ENCODE assay signal across 26 cellular contexts in genomic region chr6:45903959-45904358, GRCh38.
"Had no signal": no experiment of that assay in that cellular context is flagged by ENCODE, and none has a peak within 500 bp of the region (broad histone marks: within the 10 kb centered on the region; RNA-seq: fewer than 3 reads in every experiment).

No MANE protein-coding gene starts in this region.

- FAIRE-seq: urothelium cell line had no signal

- DNase-seq: stimulated activated CD4-positive, alpha-beta T cell treated with anti-CD3 and anti-CD28 coated beads, Interleukin-2, amount 100 ng/mL, for 24 hours; stimulated activated CD4-positive, alpha-beta T cell treated with anti-CD3 and anti-CD28 coated beads, Interleukin-2, amount 100 ng/mL, for 48 hours; stimulated activated CD4-positive, alpha-beta T cell treated with anti-CD3 and anti-CD28 coated beads, Interleukin-4, amount 100 ng/mL, for 1 hour; stimulated activated CD4-positive, alpha-beta T cell treated with anti-CD3 and anti-CD28 coated beads, Interleukin-4, amount 100 ng/mL, for 24 hours; stimulated activated CD4-positive, alpha-beta T cell treated with anti-CD3 and anti-CD28 coated beads, Interleukin-4, amount 100 ng/mL, for 4 hours; stimulated activated CD8-positive, alpha-beta memory T cell treated with anti-CD3 and anti-CD28 coated beads, Interleukin-4, amount 100 ng/mL, for 48 hours; stimulated activated naive B cell treated with anti-CD40 and anti-IgM and Interleukin-4, amounts not matched to agents 10 μg/mL and 1 μg/mL and 100 μg/mL, for 72 hours; stimulated activated naive CD4-positive, alpha-beta T cell; stimulated activated naive CD8-positive, alpha-beta T cell treated with anti-CD3 and anti-CD28 coated beads, Interleukin-15, amount 100 ng/mL, for 72 hours; stimulated activated naive CD8-positive, alpha-beta T cell treated with anti-CD3 and anti-CD28 coated beads, Interleukin-15, Interleukin-2, amounts not matched to agents 100 U/mL and 50 U/mL, for 24 hours; stomach; testis; thyroid gland; tibial artery; transverse colon; trophoblast cell; upper lobe of left lung; upper lobe of right lung; uterus had no signal

- H3K9me3 ChIP-seq: stomach, suprapubic skin, testis, thoracic aorta, thyroid gland, tibial artery, tibial nerve, transverse colon, upper lobe of left lung, upper lobe of right lung, uterus, vagina had no signal

- ATAC-seq: stimulated activated effector memory CD8-positive, alpha-beta T cell treated with anti-CD3 and anti-CD28 coated beads, Interleukin-12 subunit alpha, Interleukin-12 subunit beta, amount 100 ng/mL, for 72 hours; stimulated activated memory B cell treated with anti-CD40 and anti-IgM and Interleukin-4, amounts not matched to agents 10 μg/mL and 1 μg/mL and 100 μg/mL, for 72 hours; stimulated activated naive B cell treated with anti-CD40 and anti-IgM and Interleukin-4, amounts not matched to agents 10 μg/mL and 1 μg/mL and 100 μg/mL, for 72 hours; stimulated activated naive CD8-positive, alpha-beta T cell treated with anti-CD3 and anti-CD28 coated beads, Interleukin-15, amount 100 ng/mL, for 72 hours; stimulated activated naive CD8-positive, alpha-beta T cell treated with anti-CD3 and anti-CD28 coated beads, Interleukin-15, Interleukin-2, amounts not matched to agents 100 U/mL and 50 U/mL, for 24 hours; upper lobe of right lung had no signal

- H3K4me3 ChIP-seq: stomach, suprapubic skin, testis, thoracic aorta, thyroid gland, tibial artery, tibial nerve, transverse colon, upper lobe of left lung, upper lobe of right lung, uterus, vagina had no signal

- H3K27me3 ChIP-seq: stomach, suprapubic skin, testis, thyroid gland, tibial artery, tibial nerve, transverse colon, upper lobe of left lung, upper lobe of right lung, uterus, vagina had no signal

- H3K4me1 ChIP-seq: stomach, testis, thyroid gland, transverse colon, upper lobe of left lung, upper lobe of right lung, uterus, vagina had no signal

- H3K27ac ChIP-seq: stomach, suprapubic skin, testis, thoracic aorta, thyroid gland, tibial artery, tibial nerve, transverse colon, upper lobe of left lung, upper lobe of right lung, uterus, vagina had no signal

- H3K36me3 ChIP-seq: stomach, suprapubic skin, thoracic aorta, thyroid gland, tibial artery, tibial nerve, upper lobe of right lung, uterus, vagina had no signal
